ENCODE assay signal across 9 cellular contexts in the genomic region with DNA sequence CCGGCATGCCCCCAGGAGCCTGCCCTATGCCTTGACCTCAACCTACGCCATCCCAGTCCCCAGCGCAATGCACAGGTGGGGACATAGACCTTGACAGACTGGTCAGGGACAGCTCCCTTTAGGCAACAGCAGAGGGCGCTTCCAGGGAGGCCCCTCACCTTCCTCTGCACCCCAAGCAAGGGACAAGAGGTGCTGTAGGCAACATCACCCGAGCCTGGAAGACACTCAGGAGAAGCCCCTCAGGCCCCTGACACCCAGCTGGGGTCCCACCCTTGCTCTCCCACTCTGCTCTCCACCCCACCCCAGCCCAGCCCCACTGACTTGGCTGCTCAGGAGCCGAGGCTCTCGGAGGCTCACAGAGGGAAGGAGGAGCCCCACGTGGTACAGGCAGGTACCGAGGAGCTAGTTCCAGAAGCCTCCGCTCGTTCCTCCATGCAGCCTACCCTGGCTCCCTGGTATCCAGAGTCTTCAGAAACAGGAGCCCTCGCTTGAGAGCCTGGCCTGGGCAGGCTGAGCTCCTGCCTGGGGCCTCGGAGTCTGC. TPM values are rescaled to one million over a fixed set of nuclear protein-coding genes. Genes with fewer than 3 reads are reported as not detected.
DNase-seq lines count a peak whose midpoint lies in the region; ATAC-seq and TF ChIP-seq lines count a peak whose summit lies in the region.
"Had no signal": no experiment of that assay in that cellular context is flagged by ENCODE, and none has a peak within 500 bp of the region (broad histone marks: within the 10 kb centered on the region; RNA-seq: fewer than 3 reads in every experiment).

No MANE protein-coding gene starts in this region.

- TF ChIP-seq CTCF in HCT116 (IDR thresholded peaks at IDR 0.05 in 2 of 3, conservative IDR thresholded peaks at IDR 0.05 in 1 of 3; ENCODE audit: borderline replicate concordance in 1 of 3, insufficient read depth in 1 of 3, low read depth in 2 of 3, low read length in 2 of 3), result peak; percentile 60 to 74 (median 64); a peak in 5 of 6 replicates

- RAD21 ChIA-PET in HCT116 (lab: Charles Lee; ENCODE audit: low non-redundant PET in 1 of 2, low total read pairs in 2 of 2, uncharacterized antibody in 2 of 2, unreplicated experiment in 2 of 2), result no interaction called here

- H3K9me2 ChIP-seq in HCT116 (ENCODE audit: insufficient read depth), result no peaks in the 10 kb centered on the region

- ATAC-seq in HCT116, result peak; percentile 76
- ATAC-seq in T-helper 17 cell, result peak; percentile 35
- no peak for ATAC-seq in GM21576 (IDR thresholded peaks at IDR 0.05; ENCODE audit: unreplicated experiment)

- peak overlapping the region; percentile 25 for H3K4me3 Mint-ChIP-seq in T-helper 17 cell

- no peak overlapping the region for H3K9ac ChIP-seq in HCT116 (ENCODE audit: low read length)
- H3K9ac ChIP-seq in iPS-20b (ENCODE audit: low read depth, low read length), result no peak overlapping the region

- DNase-seq in EL, result peak; percentile 37
- DNase-seq in HCT116 (ENCODE audit: low read depth, low spot score), result peak; percentile 15
- no peak for DNase-seq in T-helper 17 cell
- DNase-seq in NCI-H226, result no peak
- DNase-seq in NCI-H1417 treated with DMSO at 0.1 percent for 48 hours (lab: John Stamatoyannopoulos, UW), result no peak
- DNase-seq in T1000 (lab: John Stamatoyannopoulos, UW), result no peak

- H3K27ac Mint-ChIP-seq in T-helper 17 cell, result no peak overlapping the region

- no peaks in the 10 kb centered on the region for H3K79me2 ChIP-seq in HCT116 (ENCODE audit: insufficient read depth, low read length)

- no peak for TF ChIP-seq RAD21 in HCT116 (IDR thresholded peaks at IDR 0.05; ENCODE audit: low read depth)

- no peaks in the 10 kb centered on the region for H3K9me3 ChIP-seq in HCT116 (ENCODE audit: control insufficient read depth in 1 of 2, insufficient read depth in 1 of 2, low read depth in 1 of 2, low read length in 2 of 2)
- H3K9me3 ChIP-seq in T-helper 17 cell (ENCODE audit: control insufficient read depth, low read length, poor library complexity, severe bottlenecking), result no peaks in the 10 kb centered on the region
- no peaks in the 10 kb centered on the region; the same call in 1 of the 2 replicates for H3K9me3 ChIP-seq in iPS-20b (ENCODE audit: insufficient read depth, low read depth, low read length)
- H3K9me3 ChIP-seq: SJCRH30 had no signal

- no peak overlapping the region for H3K4me2 ChIP-seq in HCT116 (ENCODE audit: low read length)

- intact Hi-C loops in HCT116 (cut with micrococcal nuclease), result no loop called here

- no peaks in the 10 kb centered on the region for H3K36me3 ChIP-seq in HCT116 (ENCODE audit: control insufficient read depth in 1 of 2, insufficient read depth in 2 of 2, low read length in 2 of 2)
- H3K36me3 ChIP-seq in iPS-20b (ENCODE audit: insufficient read depth, low read depth, low read length), result no peaks in the 10 kb centered on the region
- H3K36me3 ChIP-seq: SJCRH30 had no signal

- H3K27me3 ChIP-seq in HCT116 (ENCODE audit: insufficient read depth, low read length) (no peaks in the 10 kb centered on the region), iPS-20b (ENCODE audit: insufficient read depth, low read length) (peaks cover 96% of the 10 kb centered on the region)
- H3K27me3 ChIP-seq: SJCRH30 had no signal

- H2AFZ ChIP-seq in HCT116 (ENCODE audit: low read depth, low read length, poor library complexity, severe bottlenecking), result no peak overlapping the region

- peaks cover 72% of the 10 kb centered on the region for H3K27me3 Mint-ChIP-seq in T-helper 17 cell

- peaks cover 0 to 5% of the 10 kb centered on the region in 2 experiments; a peak in 1 of 4 replicates for H3K4me1 ChIP-seq in HCT116 (ENCODE audit: control insufficient read depth in 1 of 2, insufficient read depth in 2 of 2, low read length in 2 of 2)
- peaks cover 7% of the 10 kb centered on the region; the same call in 1 of the 2 replicates for H3K4me1 ChIP-seq in iPS-20b (ENCODE audit: insufficient read depth, low read length)
- H3K4me1 ChIP-seq: SJCRH30 had no signal

- POLR2A ChIA-PET in HCT116 (lab: Charles Lee), result no interaction called here

- H3K27ac ChIP-seq in HCT116 (ENCODE audit: low read depth, low read length) (no peak overlapping the region), iPS-20b (ENCODE audit: low read length) (no peak overlapping the region)
- H3K27ac ChIP-seq: SJCRH30 had no signal

- CTCF ChIA-PET in HCT116 (lab: Charles Lee), result interaction anchor here (0.6 to 1.3 kb wide), 4 partner anchors 12 to 126 kb away, joined by 3 to 6 read pairs (median 3); no protein-coding TSS in a partner anchor

- peaks cover 2% of the 10 kb centered on the region for H3K36me3 Mint-ChIP-seq in T-helper 17 cell (ENCODE audit: low read depth)

- no peaks in the 10 kb centered on the region for H4K20me1 ChIP-seq in HCT116 (ENCODE audit: insufficient read depth)

- no TSS peak for BruUV-seq in HCT116 (replicated peaks; lab: Mats Ljungman, UMichigan)

- no peak for TF ChIP-seq POLR2A in HCT116 (IDR thresholded peaks at IDR 0.05; ENCODE audit: borderline replicate concordance, extremely low read depth, insufficient read depth, insufficient read length)

- peaks cover 6% of the 10 kb centered on the region for H3K4me1 Mint-ChIP-seq in T-helper 17 cell

- H3K4me3 ChIP-seq in HCT116 (replicated peaks in 1 of 2; ENCODE audit: low read depth in 1 of 2, low read length in 2 of 2) (no peak overlapping the region), iPS-20b (ENCODE audit: low read length) (peak overlapping the region; percentile 46; the same call in 1 of the 2 replicates)
- H3K4me3 ChIP-seq: SJCRH30 had no signal

TF ChIP-seq in HCT116, 20 proteins besides CTCF, POLR2A, EP300 and RAD21 (continues in another document):
- TF ChIP-seq, protein P1, sequence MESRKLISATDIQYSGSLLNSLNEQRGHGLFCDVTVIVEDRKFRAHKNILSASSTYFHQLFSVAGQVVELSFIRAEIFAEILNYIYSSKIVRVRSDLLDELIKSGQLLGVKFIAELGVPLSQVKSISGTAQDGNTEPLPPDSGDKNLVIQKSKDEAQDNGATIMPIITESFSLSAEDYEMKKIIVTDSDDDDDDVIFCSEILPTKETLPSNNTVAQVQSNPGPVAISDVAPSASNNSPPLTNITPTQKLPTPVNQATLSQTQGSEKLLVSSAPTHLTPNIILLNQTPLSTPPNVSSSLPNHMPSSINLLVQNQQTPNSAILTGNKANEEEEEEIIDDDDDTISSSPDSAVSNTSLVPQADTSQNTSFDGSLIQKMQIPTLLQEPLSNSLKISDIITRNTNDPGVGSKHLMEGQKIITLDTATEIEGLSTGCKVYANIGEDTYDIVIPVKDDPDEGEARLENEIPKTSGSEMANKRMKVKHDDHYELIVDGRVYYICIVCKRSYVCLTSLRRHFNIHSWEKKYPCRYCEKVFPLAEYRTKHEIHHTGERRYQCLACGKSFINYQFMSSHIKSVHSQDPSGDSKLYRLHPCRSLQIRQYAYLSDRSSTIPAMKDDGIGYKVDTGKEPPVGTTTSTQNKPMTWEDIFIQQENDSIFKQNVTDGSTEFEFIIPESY (IDR thresholded peaks at IDR 0.05; ENCODE audit: extremely low read depth, insufficient replicate concordance, low read length), result no peak
- TF ChIP-seq ZNF274 (IDR thresholded peaks at IDR 0.05; ENCODE audit: low read depth, low read length) (no peak), EZH2 (IDR thresholded peaks at IDR 0.05) (no peak), SIN3A (IDR thresholded peaks at IDR 0.05; ENCODE audit: low read depth) (no peak), CEBPB (IDR thresholded peaks at IDR 0.05; ENCODE audit: low read depth) (no peak), ELF1 (IDR thresholded peaks at IDR 0.05; ENCODE audit: borderline replicate concordance, low read depth) (no peak), ZFX (IDR thresholded peaks at IDR 0.05) (no peak), JUND (IDR thresholded peaks at IDR 0.05) (no peak), FOSL1 (IDR thresholded peaks at IDR 0.05; ENCODE audit: low read depth) (no peak), EZH2phosphoT487 (IDR thresholded peaks at IDR 0.05; ENCODE audit: borderline replicate concordance) (no peak), POLR2AphosphoS5 (IDR thresholded peaks at IDR 0.05; ENCODE audit: low read depth, low read length) (no peak), EGR1 (IDR thresholded peaks at IDR 0.05; ENCODE audit: low read depth) (no peak), SP1 (IDR thresholded peaks at IDR 0.05; ENCODE audit: low read depth) (no peak), CBX3 (IDR thresholded peaks at IDR 0.05; ENCODE audit: low read depth) (no peak)
- TF ChIP-seq, protein P2, sequence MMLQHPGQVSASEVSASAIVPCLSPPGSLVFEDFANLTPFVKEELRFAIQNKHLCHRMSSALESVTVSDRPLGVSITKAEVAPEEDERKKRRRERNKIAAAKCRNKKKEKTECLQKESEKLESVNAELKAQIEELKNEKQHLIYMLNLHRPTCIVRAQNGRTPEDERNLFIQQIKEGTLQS (IDR thresholded peaks at IDR 0.05), result no peak
- TF ChIP-seq, protein P3, sequence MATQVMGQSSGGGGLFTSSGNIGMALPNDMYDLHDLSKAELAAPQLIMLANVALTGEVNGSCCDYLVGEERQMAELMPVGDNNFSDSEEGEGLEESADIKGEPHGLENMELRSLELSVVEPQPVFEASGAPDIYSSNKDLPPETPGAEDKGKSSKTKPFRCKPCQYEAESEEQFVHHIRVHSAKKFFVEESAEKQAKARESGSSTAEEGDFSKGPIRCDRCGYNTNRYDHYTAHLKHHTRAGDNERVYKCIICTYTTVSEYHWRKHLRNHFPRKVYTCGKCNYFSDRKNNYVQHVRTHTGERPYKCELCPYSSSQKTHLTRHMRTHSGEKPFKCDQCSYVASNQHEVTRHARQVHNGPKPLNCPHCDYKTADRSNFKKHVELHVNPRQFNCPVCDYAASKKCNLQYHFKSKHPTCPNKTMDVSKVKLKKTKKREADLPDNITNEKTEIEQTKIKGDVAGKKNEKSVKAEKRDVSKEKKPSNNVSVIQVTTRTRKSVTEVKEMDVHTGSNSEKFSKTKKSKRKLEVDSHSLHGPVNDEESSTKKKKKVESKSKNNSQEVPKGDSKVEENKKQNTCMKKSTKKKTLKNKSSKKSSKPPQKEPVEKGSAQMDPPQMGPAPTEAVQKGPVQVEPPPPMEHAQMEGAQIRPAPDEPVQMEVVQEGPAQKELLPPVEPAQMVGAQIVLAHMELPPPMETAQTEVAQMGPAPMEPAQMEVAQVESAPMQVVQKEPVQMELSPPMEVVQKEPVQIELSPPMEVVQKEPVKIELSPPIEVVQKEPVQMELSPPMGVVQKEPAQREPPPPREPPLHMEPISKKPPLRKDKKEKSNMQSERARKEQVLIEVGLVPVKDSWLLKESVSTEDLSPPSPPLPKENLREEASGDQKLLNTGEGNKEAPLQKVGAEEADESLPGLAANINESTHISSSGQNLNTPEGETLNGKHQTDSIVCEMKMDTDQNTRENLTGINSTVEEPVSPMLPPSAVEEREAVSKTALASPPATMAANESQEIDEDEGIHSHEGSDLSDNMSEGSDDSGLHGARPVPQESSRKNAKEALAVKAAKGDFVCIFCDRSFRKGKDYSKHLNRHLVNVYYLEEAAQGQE (IDR thresholded peaks at IDR 0.05; ENCODE audit: low read depth), result no peak

RNA-seq across cellular contexts. Expression of a gene that starts 2.4 kb away (rescaled TPM):
- total RNA-seq in HCT116 (2021; ENCODE audit: unreplicated experiment), result 3.7 TPM
- polyA plus RNA-seq in HCT116 (2012), result 2.1 and 2.4 TPM in 2 replicates
- not detected for total RNA-seq in T-helper 17 cell
- total RNA-seq: SJCRH30 had no signal

RNA-seq across cellular contexts. Expression of a gene that starts 56.7 kb away (rescaled TPM):
- total RNA-seq in HCT116 (2021; ENCODE audit: unreplicated experiment) (5.6 TPM), T-helper 17 cell (under 1 TPM; 0.10 to 0.18 TPM)
- 4.5 and 6.5 TPM in 2 replicates for polyA plus RNA-seq in HCT116 (2012)

Comparison
In these comparisons a context has a peak if more than half of its experiments do, and no peak if none do; other contexts are left out.
1. DNase-seq: peak in EL (single experiment) and HCT116 (single experiment); none in T-helper 17 cell (0 of 3), NCI-H226 (single experiment), NCI-H1417 treated with DMSO at 0.1 percent for 48 hours (single experiment) and T1000 (single experiment).